13 cellular contexts compared by ENCODE assay signal in genomic region chr17:41383690-41384089, GRCh38. TPM values are rescaled to one million over a fixed set of nuclear protein-coding genes. Genes with fewer than 3 reads are reported as not detected.
DNase-seq lines count a peak whose midpoint lies in the region; FAIRE-seq and TF ChIP-seq lines count a peak whose summit lies in the region.
"Had no signal": no experiment of that assay in that cellular context is flagged by ENCODE, and none has a peak within 500 bp of the region (broad histone marks: within the 10 kb centered on the region; RNA-seq: fewer than 3 reads in every experiment).

No MANE protein-coding gene starts in this region.

- H3K27me3 ChIP-seq in H1 (replicated peaks in 1 of 4; ENCODE audit: control insufficient read depth in 3 of 4, extremely low read depth in 1 of 4, insufficient read depth in 3 of 4, low read length in 3 of 4) = no peaks in the 10 kb centered on the region

- H3K18ac ChIP-seq in H1 (ENCODE audit: extremely low read depth, low read length) = no peak overlapping the region

- no peak overlapping the region for H3K56ac ChIP-seq in H1 (replicated peaks; ENCODE audit: insufficient read length, low read depth, low read length)

- no peaks in the 10 kb centered on the region for H3K4me1 ChIP-seq in H1 (replicated peaks in 1 of 4; ENCODE audit: control insufficient read depth in 3 of 4, insufficient read depth in 4 of 4, low read length in 3 of 4)
- H3K4me1 ChIP-seq in urinary bladder (ENCODE audit: insufficient read depth) = no peaks in the 10 kb centered on the region

- H2AFZ ChIP-seq in H1 (ENCODE audit: low read length) = no peak overlapping the region

- H3K36me3 ChIP-seq in H1 (ENCODE audit: control insufficient read depth in 2 of 4, insufficient read depth in 4 of 4, low read length in 3 of 4) = no peaks in the 10 kb centered on the region
- H3K36me3 ChIP-seq in urinary bladder (ENCODE audit: insufficient read depth) = no peaks in the 10 kb centered on the region

- no peak overlapping the region for H3K4me2 ChIP-seq in H1 (ENCODE audit: insufficient read depth in 1 of 2, low read depth in 2 of 2, low read length in 2 of 2)

- H2BK5ac ChIP-seq in H1 (ENCODE audit: low read depth, low read length) = no peak overlapping the region

- no peaks in the 10 kb centered on the region for H4K20me1 ChIP-seq in H1 (replicated peaks in 1 of 2; ENCODE audit: control insufficient read depth in 1 of 2, insufficient read depth in 2 of 2, low read length in 2 of 2)

- no peak overlapping the region for H3K23ac ChIP-seq in H1 (ENCODE audit: insufficient read length)

- H3K27ac ChIP-seq in H1 (ENCODE audit: low read depth, low read length) = no peak overlapping the region
- H3K27ac ChIP-seq in urinary bladder (ENCODE audit: low read depth) = peak overlapping the region; percentile 5
- H3K27ac ChIP-seq: C4-2B had no signal

- H2AK5ac ChIP-seq in H1 (ENCODE audit: low read depth, low read length) = no peak overlapping the region

- no peak overlapping the region for H2BK12ac ChIP-seq in H1 (ENCODE audit: low read depth, low read length)

- no peak overlapping the region for H2BK120ac ChIP-seq in H1 (replicated peaks; ENCODE audit: low read depth, low read length)

- H3K9me3 ChIP-seq in H1 (ENCODE audit: insufficient read depth in 2 of 2, low read depth in 1 of 2, low read length in 1 of 2) = no peaks in the 10 kb centered on the region; a peak in 1 of 4 replicates

- POLR2A ChIA-PET in H1 (lab: Charles Lee; ENCODE audit: partially characterized antibody) = no interaction called here

- no peak overlapping the region for H4K91ac ChIP-seq in H1 (replicated peaks; ENCODE audit: insufficient read length, low read length)

- TF ChIP-seq CTCF in H1 (IDR thresholded peaks at IDR 0.05; ENCODE audit: control extremely low read depth in 1 of 3, insufficient read depth in 1 of 3, low read depth in 1 of 3, low read length in 3 of 3) = no peak

- H3K79me2 ChIP-seq in H1 (ENCODE audit: control insufficient read depth in 1 of 2, insufficient read depth in 2 of 2, low read length in 2 of 2) = no peaks in the 10 kb centered on the region

- 100% methylated on average over 1 of the region's 1 CpG; no CpG with 5 or more reads in 1 of the 2 experiments for WGBS in H1 (ENCODE audit: extremely low coverage in 1 of 2, insufficient coverage in 1 of 2, insufficient read length in 1 of 2, insufficient replicate concordance in 2 of 2, low coverage in 1 of 2, low lambda C conversion rate in 2 of 2, missing lambda C conversion rate in 1 of 2), 2 experiments
- 96% methylated on average over 1 of the region's 1 CpG for WGBS in urinary bladder

- H4K5ac ChIP-seq in H1 (ENCODE audit: insufficient read length, low read depth, low read length) = no peak overlapping the region

- no peak overlapping the region for H3K4ac ChIP-seq in H1 (replicated peaks; ENCODE audit: insufficient read length, low read depth, low read length)

- CTCF ChIA-PET in H1 (lab: Charles Lee; ENCODE audit: partially characterized antibody) = no interaction called here

- no peak for TF ChIP-seq POLR2A in H1 (IDR thresholded peaks at IDR 0.05; ENCODE audit: control extremely low read depth in 1 of 2, low read depth in 2 of 2, low read length in 2 of 2)
- TF ChIP-seq POLR2A in GM12892 (IDR thresholded peaks at IDR 0.05; ENCODE audit: low read depth, low read length) = no peak

- H3K14ac ChIP-seq in H1 (ENCODE audit: insufficient read length) = no peak overlapping the region

- FAIRE-seq in H1 (lab: Jason Lieb, UNC) (no peak), GM12892 (lab: Jason Lieb, UNC) (no peak)

- no peak overlapping the region for H3K4me3 ChIP-seq in H1 (ENCODE audit: extremely low read depth in 1 of 4, insufficient read depth in 2 of 4, low read depth in 3 of 4, low read length in 4 of 4)
- H3K4me3 ChIP-seq in urinary bladder (ENCODE audit: low read depth, low read length) = no peak overlapping the region

- H4K8ac ChIP-seq in H1 (ENCODE audit: extremely low read depth, insufficient read depth, low read length) = no peak overlapping the region

- no peak overlapping the region for H2BK20ac ChIP-seq in H1 (ENCODE audit: low read length)

- DNase-seq in SIG-M5 treated with dmso at 0.1 percent for 504 hours (lab: John Stamatoyannopoulos, UW; ENCODE audit: unreplicated experiment) = peak; percentile 2
- no peak for DNase-seq in SIG-M5 (lab: John Stamatoyannopoulos, UW)
- DNase-seq in H1 (ENCODE audit: low read depth in 1 of 2, low spot score in 2 of 2) = no peak
- no peak for DNase-seq in GM12892 (ENCODE audit: insufficient read length)
- DNase-seq in activated CD4-positive, alpha-beta T cell treated with anti-CD3 and anti-CD28 coated beads, Interleukin-2, amount 50 U/mL, for 4 hours = no peak
- DNase-seq: H9, NCI-H1092, NCI-H774, SHP77 treated with DMSO at 0.1 percent for 48 hours had no signal

- H3K23me2 ChIP-seq in H1 (ENCODE audit: low read depth, low read length) = no peaks in the 10 kb centered on the region; the same call in 1 of the 2 replicates

- H3K79me1 ChIP-seq in H1 (ENCODE audit: low read depth, low read length) = no peaks in the 10 kb centered on the region

- H2BK15ac ChIP-seq in H1 (ENCODE audit: low read length) = no peak overlapping the region

- H3K9ac ChIP-seq in H1 (replicated peaks in 1 of 4; ENCODE audit: extremely low read depth in 1 of 4, low read depth in 3 of 4, low read length in 3 of 4) = no peak overlapping the region

- TF ChIP-seq EP300 in H1 (IDR thresholded peaks at IDR 0.05; ENCODE audit: borderline replicate concordance in 1 of 2, low read depth in 2 of 2, low read length in 2 of 2) = no peak

- no peak for TF ChIP-seq RAD21 in H1 (IDR thresholded peaks at IDR 0.05 in 1 of 2, conservative IDR thresholded peaks at IDR 0.05 in 1 of 2; ENCODE audit: low read depth in 2 of 2, low read length in 2 of 2)

RNA-seq across cellular contexts. Expression of gene KRT34, which starts 1.6 kb away (rescaled TPM):
- total RNA-seq in H1 (2021; fragmentation: NEBNext Ultra II Directional; extraction: Animal tissue kit (Norgen Biotek cat#: 25700)) = not detected in 2 replicates
- polyA plus RNA-seq in H1 (2011; rRNA removed) (not detected in 2 replicates), urinary bladder (not detected)
- polyA plus RNA-seq in H1 (2011; cell fraction: cytosol; rRNA removed) = not detected
- polyA plus RNA-seq in H1 (2011; cell fraction: nucleus; rRNA removed) = not detected
- not detected in 4 replicates for polyA plus RNA-seq in H1 (2012, experiment 1 of 2)
- not detected for polyA plus RNA-seq in H1 (2012, experiment 2 of 2)
- not detected for polyA plus RNA-seq in H1 (2013, experiment 1 of 2)
- not detected for polyA plus RNA-seq in H1 (2013, experiment 2 of 2)
- polyA minus RNA-seq in H1 (2011; rRNA and poly(A)+ RNA removed) = not detected in 2 replicates
- not detected for polyA minus RNA-seq in H1 (2011; cell fraction: cytosol; rRNA and poly(A)+ RNA removed)
- polyA minus RNA-seq in H1 (2011; cell fraction: nucleus; rRNA and poly(A)+ RNA removed) = not detected
- total RNA-seq in urinary bladder = not detected
- not detected for polyA plus RNA-seq in GM12892 (2012; ENCODE audit: missing spikeins)
- total RNA-seq: H9 had no signal

RNA-seq across cellular contexts. Expression of gene KRT31, which starts 13.7 kb away (rescaled TPM):
- total RNA-seq in H1 (2021; fragmentation: NEBNext Ultra II Directional; extraction: Animal tissue kit (Norgen Biotek cat#: 25700)) = not detected in 2 replicates
- polyA plus RNA-seq in H1 (2011; rRNA removed) (not detected in 2 replicates), urinary bladder (not detected)
- polyA plus RNA-seq in H1 (2011; cell fraction: cytosol; rRNA removed) = not detected
- not detected for polyA plus RNA-seq in H1 (2011; cell fraction: nucleus; rRNA removed)
- polyA plus RNA-seq in H1 (2012, experiment 1 of 2) = not detected in 4 replicates
- polyA plus RNA-seq in H1 (2012, experiment 2 of 2) = not detected
- not detected for polyA plus RNA-seq in H1 (2013, experiment 1 of 2)
- not detected for polyA plus RNA-seq in H1 (2013, experiment 2 of 2)
- not detected in 2 replicates for polyA minus RNA-seq in H1 (2011; rRNA and poly(A)+ RNA removed)
- not detected for polyA minus RNA-seq in H1 (2011; cell fraction: cytosol; rRNA and poly(A)+ RNA removed)
- polyA minus RNA-seq in H1 (2011; cell fraction: nucleus; rRNA and poly(A)+ RNA removed) = not detected
- 0.16 TPM for total RNA-seq in urinary bladder
- polyA plus RNA-seq in GM12892 (2012; ENCODE audit: missing spikeins) = not detected
- total RNA-seq: A172, H9, NCI-H460 had no signal

RNA-seq across cellular contexts. Expression of gene KRT33B, which starts 14.1 kb away (rescaled TPM):
- total RNA-seq in H1 (2021; fragmentation: NEBNext Ultra II Directional; extraction: Animal tissue kit (Norgen Biotek cat#: 25700)) = not detected in 2 replicates
- polyA plus RNA-seq in H1 (2011; rRNA removed) (not detected in 2 replicates), urinary bladder (not detected)
- not detected for polyA plus RNA-seq in H1 (2011; cell fraction: cytosol; rRNA removed)
- not detected for polyA plus RNA-seq in H1 (2011; cell fraction: nucleus; rRNA removed)
- polyA plus RNA-seq in H1 (2012, experiment 1 of 2) = not detected in 4 replicates
- polyA plus RNA-seq in H1 (2012, experiment 2 of 2) = not detected
- polyA plus RNA-seq in H1 (2013, experiment 1 of 2) = not detected
- polyA plus RNA-seq in H1 (2013, experiment 2 of 2) = not detected
- polyA minus RNA-seq in H1 (2011; rRNA and poly(A)+ RNA removed) = not detected in 2 replicates
- not detected for polyA minus RNA-seq in H1 (2011; cell fraction: cytosol; rRNA and poly(A)+ RNA removed)
- polyA minus RNA-seq in H1 (2011; cell fraction: nucleus; rRNA and poly(A)+ RNA removed) = not detected
- not detected for total RNA-seq in urinary bladder
- not detected for polyA plus RNA-seq in GM12892 (2012; ENCODE audit: missing spikeins)
- total RNA-seq: A172, H9, NCI-H460 had no signal

RNA-seq across cellular contexts. Expression of gene KRT33A, which starts 33.1 kb away (rescaled TPM):
- not detected in 2 replicates for total RNA-seq in H1 (2021; fragmentation: NEBNext Ultra II Directional; extraction: Animal tissue kit (Norgen Biotek cat#: 25700))
- not detected in 2 replicates for polyA plus RNA-seq in H1 (2011; rRNA removed)
- polyA plus RNA-seq in H1 (2011; cell fraction: cytosol; rRNA removed) = not detected
- polyA plus RNA-seq in H1 (2011; cell fraction: nucleus; rRNA removed) = not detected
- not detected in 4 replicates for polyA plus RNA-seq in H1 (2012, experiment 1 of 2)
- not detected for polyA plus RNA-seq in H1 (2012, experiment 2 of 2)
- polyA plus RNA-seq in H1 (2013, experiment 1 of 2) = not detected
- not detected for polyA plus RNA-seq in H1 (2013, experiment 2 of 2)
- polyA minus RNA-seq in H1 (2011; rRNA and poly(A)+ RNA removed) = not detected in 2 replicates
- not detected for polyA minus RNA-seq in H1 (2011; cell fraction: cytosol; rRNA and poly(A)+ RNA removed)
- polyA minus RNA-seq in H1 (2011; cell fraction: nucleus; rRNA and poly(A)+ RNA removed) = not detected
- not detected for total RNA-seq in urinary bladder
- polyA plus RNA-seq in urinary bladder = not detected
- not detected for polyA plus RNA-seq in GM12892 (2012; ENCODE audit: missing spikeins)
- total RNA-seq: A172, H9, NCI-H460 had no signal

RNA-seq across cellular contexts. Expression of gene KRT37, which starts 40.7 kb away (rescaled TPM):
- total RNA-seq in H1 (2021; fragmentation: NEBNext Ultra II Directional; extraction: Animal tissue kit (Norgen Biotek cat#: 25700)) = not detected in 2 replicates
- polyA plus RNA-seq in H1 (2011; rRNA removed) = not detected in 2 replicates
- polyA plus RNA-seq in H1 (2011; cell fraction: cytosol; rRNA removed) = not detected
- polyA plus RNA-seq in H1 (2011; cell fraction: nucleus; rRNA removed) = not detected
- not detected in 4 replicates for polyA plus RNA-seq in H1 (2012, experiment 1 of 2)
- not detected for polyA plus RNA-seq in H1 (2012, experiment 2 of 2)
- polyA plus RNA-seq in H1 (2013, experiment 1 of 2) = not detected
- not detected for polyA plus RNA-seq in H1 (2013, experiment 2 of 2)
- not detected in 2 replicates for polyA minus RNA-seq in H1 (2011; rRNA and poly(A)+ RNA removed)
- not detected for polyA minus RNA-seq in H1 (2011; cell fraction: cytosol; rRNA and poly(A)+ RNA removed)
- not detected for polyA minus RNA-seq in H1 (2011; cell fraction: nucleus; rRNA and poly(A)+ RNA removed)
- total RNA-seq in urinary bladder = not detected
- polyA plus RNA-seq in urinary bladder = not detected
- not detected for polyA plus RNA-seq in GM12892 (2012; ENCODE audit: missing spikeins)
- total RNA-seq: A172, H9, NCI-H460 had no signal
